Comparison of ENCODE assay signal across 26 cellular contexts in genomic region chr20:19838495-19838894, GRCh38.
DNase-seq lines count a peak whose midpoint lies in the region; ATAC-seq, FAIRE-seq and TF ChIP-seq lines count a peak whose summit lies in the region.
"Had no signal": no experiment of that assay in that cellular context is flagged by ENCODE, and none has a peak within 500 bp of the region (broad histone marks: within the 10 kb centered on the region; RNA-seq: fewer than 3 reads in every experiment).

No MANE protein-coding gene starts in this region.

- H3K27me3 ChIP-seq in H1 (replicated peaks in 1 of 4; ENCODE audit: control insufficient read depth in 3 of 4, extremely low read depth in 1 of 4, insufficient read depth in 3 of 4, low read length in 3 of 4) (no peaks in the 10 kb centered on the region), psoas muscle (ENCODE audit: insufficient read depth in 3 of 3, low read length in 2 of 3) (no peaks in the 10 kb centered on the region), endodermal cell (ENCODE audit: control insufficient read depth, insufficient read depth, low read length, poor library complexity, severe bottlenecking) (no peaks in the 10 kb centered on the region), upper lobe of right lung (no peaks in the 10 kb centered on the region)
- H3K27me3 ChIP-seq: MG63, SJSA1 had no signal

- no peak overlapping the region for H2AK5ac ChIP-seq in H1 (ENCODE audit: low read depth, low read length)

- H3K9me3 ChIP-seq in H1 (ENCODE audit: insufficient read depth in 2 of 2, low read depth in 1 of 2, low read length in 1 of 2), result no peaks in the 10 kb centered on the region
- no peaks in the 10 kb centered on the region for H3K9me3 ChIP-seq in psoas muscle
- H3K9me3 ChIP-seq in endodermal cell (ENCODE audit: control insufficient read depth, low read length), result peaks cover 15% of the 10 kb centered on the region
- H3K9me3 ChIP-seq in upper lobe of right lung, result no peaks in the 10 kb centered on the region
- H3K9me3 ChIP-seq: MG63 had no signal

- H3K79me1 ChIP-seq in H1 (ENCODE audit: low read depth, low read length), result no peaks in the 10 kb centered on the region

- H3K4me1 ChIP-seq in H1 (replicated peaks in 1 of 4; ENCODE audit: control insufficient read depth in 3 of 4, insufficient read depth in 4 of 4, low read length in 3 of 4), result no peaks in the 10 kb centered on the region
- peaks cover 10% of the 10 kb centered on the region for H3K4me1 ChIP-seq in psoas muscle
- H3K4me1 ChIP-seq in endodermal cell (ENCODE audit: control insufficient read depth, insufficient read depth, low read length), result no peaks in the 10 kb centered on the region
- H3K4me1 ChIP-seq in upper lobe of right lung, result no peaks in the 10 kb centered on the region
- H3K4me1 ChIP-seq: SJSA1 had no signal

- 79% methylated on average over 7 of the region's 7 CpGs; no CpG with 5 or more reads in 1 of the 2 experiments for WGBS in H1 (ENCODE audit: extremely low coverage in 1 of 2, insufficient coverage in 1 of 2, insufficient read length in 1 of 2, insufficient replicate concordance in 2 of 2, low coverage in 1 of 2, low lambda C conversion rate in 2 of 2, missing lambda C conversion rate in 1 of 2), 2 experiments
- WGBS in psoas muscle, 3 donors, result 53 to 72% (median 54%) methylated on average over 7 of the region's 7 CpGs
- WGBS in endodermal cell (ENCODE audit: insufficient coverage in 1 of 2, insufficient read length in 1 of 2), 2 experiments, result 96 to 100% methylated on average over 2 to 6 of the region's 7 CpGs

- H4K5ac ChIP-seq in H1 (ENCODE audit: insufficient read length, low read depth, low read length), result no peak overlapping the region

- H4K8ac ChIP-seq in H1 (ENCODE audit: extremely low read depth, insufficient read depth, low read length), result no peak overlapping the region

- H2BK15ac ChIP-seq in H1 (ENCODE audit: low read length), result no peak overlapping the region

- no peak for FAIRE-seq in H1 (lab: Jason Lieb, UNC)
- FAIRE-seq: G401.6 had no signal

- H3K4me3 Mint-ChIP-seq in endodermal cell, result no peak overlapping the region
- H3K4me3 Mint-ChIP-seq: B cell; CD8-positive, alpha-beta T cell; GM23338; T-cell had no signal

- no peak overlapping the region for H3K18ac ChIP-seq in H1 (ENCODE audit: extremely low read depth, low read length)

- no peak overlapping the region for H3K27ac ChIP-seq in H1 (ENCODE audit: low read depth, low read length)
- no peak overlapping the region for H3K27ac ChIP-seq in psoas muscle
- no peak overlapping the region for H3K27ac ChIP-seq in endodermal cell (ENCODE audit: low read depth, low read length)
- H3K27ac ChIP-seq in upper lobe of right lung, result no peak overlapping the region
- H3K27ac ChIP-seq: C4-2B, PC-9, SJSA1 had no signal

- H3K4me2 ChIP-seq in H1 (ENCODE audit: insufficient read depth in 1 of 2, low read depth in 2 of 2, low read length in 2 of 2), result no peak overlapping the region
- H3K4me2 ChIP-seq: GM23338, PC-9 had no signal

- H3K14ac ChIP-seq in H1 (ENCODE audit: insufficient read length), result no peak overlapping the region

- H2BK5ac ChIP-seq in H1 (ENCODE audit: low read depth, low read length), result 0 out of 2 replicates have a peak overlapping the region, but pooled peaks have one; percentile 8

- peaks cover 10% of the 10 kb centered on the region for H3K9me3 Mint-ChIP-seq in endodermal cell
- H3K9me3 Mint-ChIP-seq: CD8-positive, alpha-beta T cell had no signal

- no peak for TF ChIP-seq POLR2A in H1 (IDR thresholded peaks at IDR 0.05; ENCODE audit: control extremely low read depth in 1 of 2, low read depth in 2 of 2, low read length in 2 of 2)

- peaks cover 4% of the 10 kb centered on the region for H3K36me3 Mint-ChIP-seq in endodermal cell (ENCODE audit: low read depth)
- H3K36me3 Mint-ChIP-seq: CD8-positive, alpha-beta T cell; T-cell had no signal

- H3K4me3 ChIP-seq in H1 (ENCODE audit: extremely low read depth in 1 of 4, insufficient read depth in 2 of 4, low read depth in 3 of 4, low read length in 4 of 4) (no peak overlapping the region), psoas muscle (no peak overlapping the region), endodermal cell (ENCODE audit: low read length) (no peak overlapping the region), upper lobe of right lung (no peak overlapping the region)
- H3K4me3 ChIP-seq: GM23338, MG63, PC-9, SJSA1 had no signal

- no peak overlapping the region for H2BK20ac ChIP-seq in H1 (ENCODE audit: low read length)

- H3K56ac ChIP-seq in H1 (replicated peaks; ENCODE audit: insufficient read length, low read depth, low read length), result no peak overlapping the region

- CTCF ChIA-PET in H1 (lab: Charles Lee; ENCODE audit: partially characterized antibody), result interaction anchor here (0.9 to 1.4 kb wide), 2 partner anchors 10 to 27 kb away, joined by 3 to 5 read pairs; no protein-coding TSS in a partner anchor

- H3K27ac Mint-ChIP-seq in endodermal cell, result no peak overlapping the region
- H3K27ac Mint-ChIP-seq: B cell; CD8-positive, alpha-beta T cell; GM23338; T-cell had no signal

- POLR2A ChIA-PET in H1 (lab: Charles Lee; ENCODE audit: partially characterized antibody), result interaction anchor here (0.5 to 1.7 kb wide), 2 partner anchors 87 to 97 kb away, joined by 3 to 5 read pairs; no protein-coding TSS in a partner anchor

- no peak overlapping the region for H3K23ac ChIP-seq in H1 (ENCODE audit: insufficient read length)

- ATAC-seq in psoas muscle (peak; percentile 33 to 84 (median 76)), upper lobe of right lung (no peak), GM21447 (IDR thresholded peaks at IDR 0.05; ENCODE audit: unreplicated experiment) (no peak)
- ATAC-seq: CD8-positive, alpha-beta T cell; T-cell had no signal

- H4K91ac ChIP-seq in H1 (replicated peaks; ENCODE audit: insufficient read length, low read length), result no peak overlapping the region

- DNase-seq in NCI-H2196 (lab: John Stamatoyannopoulos, UW; ENCODE audit: unreplicated experiment), result peak; percentile 33
- DNase-seq in NCI-H69 (lab: John Stamatoyannopoulos, UW), result peak; percentile 65
- no peak for DNase-seq in H1 (ENCODE audit: low read depth in 1 of 2, low spot score in 2 of 2)
- DNase-seq in psoas muscle, result no peak
- DNase-seq in endodermal cell, result no peak
- DNase-seq in upper lobe of right lung, result no peak
- DNase-seq: Caco-2; CD8-positive, alpha-beta T cell; HCEC 1CT; KBM-7; MG63; NCI-H1417 treated with DMSO at 0.1 percent for 48 hours; NCI-H187 treated with DMSO at 0.1 percent for 48 hours; NCI-H2107; NCI-H446 treated with DMSO at 0.1 percent for 48 hours; NCI-H526; NK-92 treated with Interleukin-12 subunit alpha and Interleukin-12 subunit beta, amount 100 ng/mL, for 24 hours; PC-9; Right ventricle myocardium superior; T-cell had no signal

- no peak overlapping the region for H2BK12ac ChIP-seq in H1 (ENCODE audit: low read depth, low read length)

- H2BK120ac ChIP-seq in H1 (replicated peaks; ENCODE audit: low read depth, low read length), result no peak overlapping the region

- no peak for TF ChIP-seq EP300 in H1 (IDR thresholded peaks at IDR 0.05; ENCODE audit: borderline replicate concordance in 1 of 2, low read depth in 2 of 2, low read length in 2 of 2)

- no peaks in the 10 kb centered on the region for H3K23me2 ChIP-seq in H1 (ENCODE audit: low read depth, low read length)

- no peaks in the 10 kb centered on the region for H4K20me1 ChIP-seq in H1 (replicated peaks in 1 of 2; ENCODE audit: control insufficient read depth in 1 of 2, insufficient read depth in 2 of 2, low read length in 2 of 2)

- no peak overlapping the region for H2AFZ ChIP-seq in H1 (ENCODE audit: low read length)
- H2AFZ ChIP-seq: GM23338, PC-9 had no signal

- no peaks in the 10 kb centered on the region for H3K4me1 Mint-ChIP-seq in endodermal cell
- H3K4me1 Mint-ChIP-seq: T-cell had no signal

- TF ChIP-seq CTCF in H1 (IDR thresholded peaks at IDR 0.05; ENCODE audit: control extremely low read depth in 1 of 3, insufficient read depth in 1 of 3, low read depth in 1 of 3, low read length in 3 of 3), result no peak
- TF ChIP-seq CTCF in psoas muscle (IDR thresholded peaks at IDR 0.05), result no peak
- TF ChIP-seq CTCF in endodermal cell (conservative IDR thresholded peaks at IDR 0.05), result no peak
- no peak for TF ChIP-seq CTCF in upper lobe of right lung (IDR thresholded peaks at IDR 0.05)

- no peaks in the 10 kb centered on the region for H3K79me2 ChIP-seq in H1 (ENCODE audit: control insufficient read depth in 1 of 2, insufficient read depth in 2 of 2, low read length in 2 of 2)

- intact Hi-C loops in psoas muscle (cut with DNase I) (no loop called here), upper lobe of right lung (cut with DNase I) (no loop called here)

- H3K9ac ChIP-seq in H1 (replicated peaks in 1 of 4; ENCODE audit: extremely low read depth in 1 of 4, low read depth in 3 of 4, low read length in 3 of 4), result no peak overlapping the region
- no peak overlapping the region for H3K9ac ChIP-seq in endodermal cell (ENCODE audit: extremely low read depth, low read length, poor library complexity, severe bottlenecking)

- TF ChIP-seq RAD21 in H1 (IDR thresholded peaks at IDR 0.05 in 1 of 2, conservative IDR thresholded peaks at IDR 0.05 in 1 of 2; ENCODE audit: low read depth in 2 of 2, low read length in 2 of 2), result no peak

- no peaks in the 10 kb centered on the region for H3K27me3 Mint-ChIP-seq in endodermal cell (ENCODE audit: insufficient read depth)
- H3K27me3 Mint-ChIP-seq: T-cell had no signal

- H3K36me3 ChIP-seq in H1 (ENCODE audit: control insufficient read depth in 2 of 4, insufficient read depth in 4 of 4, low read length in 3 of 4) (no peaks in the 10 kb centered on the region), psoas muscle (ENCODE audit: insufficient read depth in 1 of 2, low read depth in 1 of 2) (peaks cover 0 to 11% of the 10 kb centered on the region in 2 donors), endodermal cell (ENCODE audit: control insufficient read depth, insufficient read depth, low read length) (peaks cover 3% of the 10 kb centered on the region), upper lobe of right lung (no peaks in the 10 kb centered on the region)
- H3K36me3 ChIP-seq: MG63, SJSA1 had no signal

- H3K4ac ChIP-seq in H1 (replicated peaks; ENCODE audit: insufficient read length, low read depth, low read length), result no peak overlapping the region

TF ChIP-seq in H1, 55 proteins besides CTCF, POLR2A, EP300 and RAD21 (continues in another document):
- TF ChIP-seq RFX5 (IDR thresholded peaks at IDR 0.05; ENCODE audit: borderline replicate concordance, low read depth, low read length), result no peak
- TF ChIP-seq BRCA1 (IDR thresholded peaks at IDR 0.05; ENCODE audit: low read depth, low read length), result no peak
- no peak for TF ChIP-seq CEBPB (IDR thresholded peaks at IDR 0.05; ENCODE audit: low read depth, low read length)
- no peak for TF ChIP-seq RXRA (IDR thresholded peaks at IDR 0.05; ENCODE audit: insufficient read depth, low read depth, low read length)
- no peak for TF ChIP-seq ASH2L (IDR thresholded peaks at IDR 0.05; ENCODE audit: low read length)
- TF ChIP-seq SP2 (IDR thresholded peaks at IDR 0.05; ENCODE audit: low read length), result no peak
- TF ChIP-seq MAX (IDR thresholded peaks at IDR 0.05), result no peak

Comparison
In these comparisons a context has a peak if more than half of its experiments do, and no peak if none do; other contexts are left out.
1. DNase-seq: peak in NCI-H2196 (single experiment) and NCI-H69 (single experiment); none in H1 (0 of 2), psoas muscle (0 of 2), endodermal cell (single experiment) and upper lobe of right lung (single experiment).
2. ATAC-seq: peak in psoas muscle (4 of 4); none in upper lobe of right lung (single experiment) and GM21447 (single experiment).